ENCODE assay signal across 2 cellular contexts in genomic region chr1:44798481-44799365, GRCh38.
TF ChIP-seq lines count a peak whose summit lies in the region.

No MANE protein-coding gene starts in this region.

TF ChIP-seq in SK-N-SH, 30 proteins besides CTCF, POLR2A, EP300 and RAD21 (continued from another document):
- TF ChIP-seq POLR2AphosphoS5 (IDR thresholded peaks at IDR 0.05; ENCODE audit: low read depth, low read length) = no peak
- TF ChIP-seq REST (IDR thresholded peaks at IDR 0.05; ENCODE audit: low read depth, low read length) = no peak
- no peak for TF ChIP-seq MEF2A (IDR thresholded peaks at IDR 0.05; ENCODE audit: borderline replicate concordance, low read depth)
- no peak for TF ChIP-seq EZH2phosphoT487 (IDR thresholded peaks at IDR 0.05; ENCODE audit: borderline replicate concordance, low read depth)
- TF ChIP-seq MAX (IDR thresholded peaks at IDR 0.05; ENCODE audit: low read depth) = no peak
- TF ChIP-seq TAF1 (IDR thresholded peaks at IDR 0.05; ENCODE audit: borderline replicate concordance, low read depth, low read length) = no peak
- no peak for TF ChIP-seq PBX3 (IDR thresholded peaks at IDR 0.05)
- no peak for TF ChIP-seq TEAD4 (IDR thresholded peaks at IDR 0.05; ENCODE audit: borderline replicate concordance, insufficient read depth)

TF ChIP-seq in SK-N-SH treated with all-trans-retinoic acid at 6 μM for 48 hours, 23 proteins besides CTCF, POLR2A, EP300 and RAD21 (continued from another document):
- TF ChIP-seq TSHZ2 (CRISPR knock-in tag; IDR thresholded peaks at IDR 0.05) (no peak), ESRRG (CRISPR knock-in tag; IDR thresholded peaks at IDR 0.05) (no peak), ARNTL (CRISPR knock-in tag; IDR thresholded peaks at IDR 0.05; ENCODE audit: borderline replicate concordance, low read depth) (no peak), CREB5 (CRISPR knock-in tag; IDR thresholded peaks at IDR 0.05; ENCODE audit: low read depth) (no peak), ZFP3 (CRISPR knock-in tag; IDR thresholded peaks at IDR 0.05) (no peak), ZNF8 (CRISPR knock-in tag; IDR thresholded peaks at IDR 0.05) (no peak), SNAI2 (CRISPR knock-in tag; IDR thresholded peaks at IDR 0.05) (no peak), OSR1 (CRISPR knock-in tag; IDR thresholded peaks at IDR 0.05) (no peak), GLIS3 (CRISPR knock-in tag; IDR thresholded peaks at IDR 0.05) (no peak)
